In the genomic region with DNA sequence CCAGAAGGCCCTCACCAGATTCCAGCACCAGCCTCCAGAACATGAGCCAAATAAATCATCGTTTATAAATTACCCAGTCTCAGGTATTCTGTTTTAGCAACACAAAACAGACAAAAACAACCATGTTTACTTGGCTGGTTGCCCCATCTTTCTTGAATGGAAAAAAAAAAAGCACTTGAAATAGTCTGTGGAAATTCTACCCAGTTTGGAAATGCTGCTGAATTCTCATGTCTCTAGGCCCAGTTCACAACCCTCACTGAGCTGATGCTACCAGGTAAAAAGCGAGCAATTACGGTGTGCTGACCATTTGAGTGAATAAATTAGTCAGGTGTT, we compare ENCODE assay signal across 16 cellular contexts. TPM values are rescaled to one million over a fixed set of nuclear protein-coding genes. Genes with fewer than 3 reads are reported as not detected.
"Had no signal": no experiment of that assay in that cellular context is flagged by ENCODE, and none has a peak within 500 bp of the region (broad histone marks: within the 10 kb centered on the region; RNA-seq: fewer than 3 reads in every experiment).

No MANE protein-coding gene starts in this region.

- H3K4me3 ChIP-seq: adrenal gland, thoracic aorta had no signal

- H3K4me1 Mint-ChIP-seq: stimulated activated naive CD8-positive, alpha-beta T cell treated with anti-CD3 and anti-CD28 coated beads, Interleukin-15, amount 100 ng/mL, for 72 hours had no signal

- H3K27ac Mint-ChIP-seq: activated CD8-positive, alpha-beta T cell treated with anti-CD3 and anti-CD28 coated beads, Interleukin-2, amount 10 ng/mL, durations not matched to agents 7 days and 5 days; stimulated activated naive CD8-positive, alpha-beta T cell treated with anti-CD3 and anti-CD28 coated beads, Interleukin-15, amount 100 ng/mL, for 72 hours had no signal

- DNase-seq: activated CD4-positive, alpha-beta T cell treated with anti-CD3 and anti-CD28 coated beads for 4 hours; activated CD8-positive, alpha-beta T cell treated with anti-CD3 and anti-CD28 coated beads, Interleukin-2, amount 10 ng/mL, durations not matched to agents 7 days and 5 days; activated naive CD4-positive, alpha-beta T cell treated with Interleukin-2 at 50 U/mL for 16 hours; adrenal gland; cortex of kidney; effector CD8-positive, alpha-beta T cell; foreskin fibroblast; head of caudate nucleus; mesenchymal stem cell; stimulated activated CD4-positive, alpha-beta T cell treated with anti-CD3 and anti-CD28 coated beads, Interleukin-4, amount 100 ng/mL, for 4 hours; stimulated activated naive CD8-positive, alpha-beta T cell treated with anti-CD3 and anti-CD28 coated beads, Interleukin-15, amount 100 ng/mL, for 72 hours; T-helper 1 cell; WERI-Rb-1 had no signal

- H3K27me3 ChIP-seq: adrenal gland had no signal

- ATAC-seq: activated CD8-positive, alpha-beta T cell treated with anti-CD3 and anti-CD28 coated beads, Interleukin-2, amount 10 ng/mL, durations not matched to agents 7 days and 5 days; stimulated activated naive CD8-positive, alpha-beta T cell treated with anti-CD3 and anti-CD28 coated beads, Interleukin-15, amount 100 ng/mL, for 72 hours had no signal

- H3K9me3 ChIP-seq: adrenal gland, thoracic aorta had no signal

- H3K4me3 Mint-ChIP-seq: activated CD8-positive, alpha-beta T cell treated with anti-CD3 and anti-CD28 coated beads, Interleukin-2, amount 10 ng/mL, durations not matched to agents 7 days and 5 days; central memory CD8-positive, alpha-beta T cell; stimulated activated naive CD8-positive, alpha-beta T cell treated with anti-CD3 and anti-CD28 coated beads, Interleukin-15, amount 100 ng/mL, for 72 hours had no signal

- H3K27ac ChIP-seq: WERI-Rb-1 had no signal

- H3K27me3 Mint-ChIP-seq: central memory CD8-positive, alpha-beta T cell; stimulated activated naive CD8-positive, alpha-beta T cell treated with anti-CD3 and anti-CD28 coated beads, Interleukin-15, amount 100 ng/mL, for 72 hours had no signal

- H3K36me3 ChIP-seq: adrenal gland, thoracic aorta, WERI-Rb-1 had no signal

- H3K9me3 Mint-ChIP-seq: central memory CD8-positive, alpha-beta T cell; stimulated activated naive CD8-positive, alpha-beta T cell treated with anti-CD3 and anti-CD28 coated beads, Interleukin-15, amount 100 ng/mL, for 72 hours had no signal

RNA-seq across cellular contexts. Expression of gene RARRES1, which starts 38.7 kb away (rescaled TPM):
- total RNA-seq: activated CD8-positive, alpha-beta T cell treated with anti-CD3 and anti-CD28 coated beads, Interleukin-2, amount 10 ng/mL, durations not matched to agents 7 days and 5 days had no signal
- polyA plus RNA-seq: neural cell had no signal
